Comparison of ENCODE assay signal across 18 cellular contexts in the genomic region with DNA sequence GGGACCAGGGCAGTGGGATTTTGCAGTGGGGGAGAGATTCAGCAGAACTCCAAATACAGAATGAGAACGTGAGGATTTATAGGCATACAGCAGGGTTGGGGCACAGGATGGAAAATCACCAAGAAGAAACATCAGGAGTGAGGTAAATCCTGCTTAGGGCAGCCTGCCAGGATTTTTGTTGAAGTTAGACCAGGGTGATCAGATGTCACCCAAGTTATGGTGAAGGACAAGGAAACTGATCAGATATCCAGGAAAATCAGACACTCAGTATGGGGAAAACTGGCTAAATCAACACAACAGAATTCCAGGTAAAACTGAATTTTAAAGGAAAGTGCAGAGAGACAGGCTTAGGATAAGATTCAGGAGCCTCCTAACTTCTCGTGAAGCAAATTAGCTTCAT.
DNase-seq lines count a peak whose midpoint lies in the region; ATAC-seq and TF ChIP-seq lines count a peak whose summit lies in the region.
"Had no signal": no experiment of that assay in that cellular context is flagged by ENCODE, and none has a peak within 500 bp of the region (broad histone marks: within the 10 kb centered on the region; RNA-seq: fewer than 3 reads in every experiment).

No MANE protein-coding gene starts in this region.

- H3K27me3 ChIP-seq in DND-41 (ENCODE audit: insufficient read depth, low read length, poor library complexity) (no peaks in the 10 kb centered on the region), mesendoderm (ENCODE audit: insufficient read depth, low read length, poor library complexity) (no peaks in the 10 kb centered on the region)
- H3K27me3 ChIP-seq: BLaER1 had no signal

- no peak overlapping the region for H2AK5ac ChIP-seq in mesendoderm (ENCODE audit: low read length)

- no peaks in the 10 kb centered on the region for H3K9me3 Mint-ChIP-seq in stimulated activated naive CD8-positive, alpha-beta T cell treated with anti-CD3 and anti-CD28 coated beads, Interleukin-15, Interleukin-2, amounts not matched to agents 100 ng/mL and 50 ng/mL, for 24 hours
- H3K9me3 Mint-ChIP-seq in stimulated activated naive CD8-positive, alpha-beta T cell treated with anti-CD3 and anti-CD28 coated beads, Interleukin-15, amount 100 ng/mL, for 72 hours = no peaks in the 10 kb centered on the region
- H3K9me3 Mint-ChIP-seq: CD4-positive, alpha-beta T cell; CD8-positive, alpha-beta memory T cell had no signal

- peaks cover 7% of the 10 kb centered on the region for H3K4me1 Mint-ChIP-seq in stimulated activated naive CD8-positive, alpha-beta T cell treated with anti-CD3 and anti-CD28 coated beads, Interleukin-15, Interleukin-2, amounts not matched to agents 100 ng/mL and 50 ng/mL, for 24 hours (ENCODE audit: low read depth)
- peaks cover 18% of the 10 kb centered on the region for H3K4me1 Mint-ChIP-seq in stimulated activated naive CD8-positive, alpha-beta T cell treated with anti-CD3 and anti-CD28 coated beads, Interleukin-15, amount 100 ng/mL, for 72 hours
- H3K4me1 Mint-ChIP-seq in T-helper 17 cell = peaks cover 11% of the 10 kb centered on the region
- H3K4me1 Mint-ChIP-seq: B cell had no signal

- H2BK5ac ChIP-seq in mesendoderm (ENCODE audit: low read length) = no peak overlapping the region

- H4K20me1 ChIP-seq in DND-41 (ENCODE audit: insufficient read depth, low read length) = no peaks in the 10 kb centered on the region
- H4K20me1 ChIP-seq: BLaER1 had no signal

- DNase-seq in stimulated activated naive CD8-positive, alpha-beta T cell treated with anti-CD3 and anti-CD28 coated beads, Interleukin-15, amount 100 ng/mL, for 72 hours = no peak
- no peak for DNase-seq in DND-41
- DNase-seq in T-helper 17 cell = no peak
- DNase-seq in mesendoderm = no peak
- DNase-seq in A172 (ENCODE audit: low spot score) = no peak
- DNase-seq: Calu3; CD4-positive, alpha-beta T cell; CD8-positive, alpha-beta memory T cell; DMS53; DMS79 treated with DMSO at 0.1 percent for 48 hours; GOT3; HFFc6 had no signal

- H3K27me3 Mint-ChIP-seq in stimulated activated naive CD8-positive, alpha-beta T cell treated with anti-CD3 and anti-CD28 coated beads, Interleukin-15, Interleukin-2, amounts not matched to agents 100 ng/mL and 50 ng/mL, for 24 hours = peaks cover 16% of the 10 kb centered on the region
- peaks cover 24% of the 10 kb centered on the region for H3K27me3 Mint-ChIP-seq in stimulated activated naive CD8-positive, alpha-beta T cell treated with anti-CD3 and anti-CD28 coated beads, Interleukin-15, amount 100 ng/mL, for 72 hours
- H3K27me3 Mint-ChIP-seq in T-helper 17 cell = peaks cover 68% of the 10 kb centered on the region

- H3K9me3 ChIP-seq in DND-41 (ENCODE audit: insufficient read depth, low read length, severe bottlenecking) (no peaks in the 10 kb centered on the region), T-helper 17 cell (ENCODE audit: control insufficient read depth, low read length, poor library complexity, severe bottlenecking) (no peaks in the 10 kb centered on the region)
- H3K9me3 ChIP-seq: BLaER1, HAP-1 had no signal

- no peak overlapping the region for H3K4me3 ChIP-seq in DND-41 (ENCODE audit: low read depth in 1 of 2, low read length in 2 of 2)
- H3K4me3 ChIP-seq in mesendoderm (ENCODE audit: low read length) = no peak overlapping the region
- H3K4me3 ChIP-seq: BLaER1, HAP-1 had no signal

- H4K8ac ChIP-seq in mesendoderm (ENCODE audit: low read depth, low read length) = no peak overlapping the region

- ATAC-seq in stimulated activated naive CD8-positive, alpha-beta T cell treated with anti-CD3 and anti-CD28 coated beads, Interleukin-15, amount 100 ng/mL, for 72 hours = no peak
- ATAC-seq in DND-41 (ENCODE audit: insufficient read depth, low read depth) = no peak
- ATAC-seq in T-helper 17 cell = no peak
- ATAC-seq in HG03460 (IDR thresholded peaks at IDR 0.05; ENCODE audit: unreplicated experiment) = no peak

- H3K79me1 ChIP-seq in mesendoderm (ENCODE audit: low read length) = no peaks in the 10 kb centered on the region

- peaks cover 50% of the 10 kb centered on the region for H3K36me3 ChIP-seq in DND-41 (ENCODE audit: insufficient read depth, low read length)
- no peaks in the 10 kb centered on the region for H3K36me3 ChIP-seq in mesendoderm (ENCODE audit: control insufficient read depth, insufficient read depth, low read length)
- H3K36me3 ChIP-seq: BLaER1, HAP-1 had no signal

- no peak overlapping the region for H2AFZ ChIP-seq in DND-41 (ENCODE audit: low read depth, low read length)

- no peak overlapping the region for H3K4ac ChIP-seq in mesendoderm (ENCODE audit: low read depth, low read length)

- H3K27ac Mint-ChIP-seq in stimulated activated naive CD8-positive, alpha-beta T cell treated with anti-CD3 and anti-CD28 coated beads, Interleukin-15, Interleukin-2, amounts not matched to agents 100 ng/mL and 50 ng/mL, for 24 hours = peak overlapping the region; percentile 7
- no peak overlapping the region for H3K27ac Mint-ChIP-seq in stimulated activated naive CD8-positive, alpha-beta T cell treated with anti-CD3 and anti-CD28 coated beads, Interleukin-15, amount 100 ng/mL, for 72 hours
- no peak overlapping the region for H3K27ac Mint-ChIP-seq in T-helper 17 cell
- H3K27ac Mint-ChIP-seq: B cell; CD4-positive, alpha-beta T cell; HFFc6 had no signal

- no CpG with 5 or more reads among the region's 2 CpGs for WGBS in mesendoderm (ENCODE audit: extremely low coverage, insufficient coverage, low lambda C conversion rate)

- H3K4me1 ChIP-seq in DND-41 (ENCODE audit: insufficient read depth, low read length) = peaks cover 51% of the 10 kb centered on the region
- no peaks in the 10 kb centered on the region for H3K4me1 ChIP-seq in mesendoderm (ENCODE audit: control insufficient read depth, low read depth, low read length)
- H3K4me1 ChIP-seq: HAP-1 had no signal

- TF ChIP-seq CTCF in DND-41 (IDR thresholded peaks at IDR 0.05; ENCODE audit: borderline replicate concordance, extremely low read depth, low read length, poor library complexity, severe bottlenecking) = no peak

- H3K9ac ChIP-seq in DND-41 (ENCODE audit: low read depth, low read length) (peak overlapping the region; percentile 48; the same call in 1 of the 2 replicates), mesendoderm (ENCODE audit: low read length) (no peak overlapping the region)
- H3K9ac ChIP-seq: BLaER1 had no signal

- H4K5ac ChIP-seq in mesendoderm (ENCODE audit: low read length) = no peak overlapping the region

- H2BK15ac ChIP-seq in mesendoderm (replicated peaks; ENCODE audit: low read depth) = no peak overlapping the region

- H3K18ac ChIP-seq in mesendoderm (ENCODE audit: low read length) = no peak overlapping the region

- H3K56ac ChIP-seq in mesendoderm (ENCODE audit: low read length) = no peak overlapping the region

- no peaks in the 10 kb centered on the region for H3K36me3 Mint-ChIP-seq in stimulated activated naive CD8-positive, alpha-beta T cell treated with anti-CD3 and anti-CD28 coated beads, Interleukin-15, Interleukin-2, amounts not matched to agents 100 ng/mL and 50 ng/mL, for 24 hours (ENCODE audit: low read depth)
- H3K36me3 Mint-ChIP-seq in T-helper 17 cell (ENCODE audit: low read depth) = no peaks in the 10 kb centered on the region
- H3K36me3 Mint-ChIP-seq: CD8-positive, alpha-beta memory T cell had no signal

- H3K79me2 ChIP-seq in DND-41 (ENCODE audit: insufficient read depth, low read length) = peaks cover 16% of the 10 kb centered on the region
- H3K79me2 ChIP-seq in mesendoderm (ENCODE audit: control insufficient read depth, insufficient read depth, low read length) = no peaks in the 10 kb centered on the region

- no peak overlapping the region for H3K23ac ChIP-seq in mesendoderm (ENCODE audit: low read length)

- H2BK120ac ChIP-seq in mesendoderm (ENCODE audit: low read depth, low read length) = no peak overlapping the region

- H3K4me2 ChIP-seq in DND-41 (ENCODE audit: insufficient read depth, low read length) (no peak overlapping the region), mesendoderm (ENCODE audit: low read length) (no peak overlapping the region)
- H3K4me2 ChIP-seq: BLaER1 had no signal

- peak overlapping the region; percentile 83 for H3K27ac ChIP-seq in DND-41 (ENCODE audit: low read length)
- no peak overlapping the region for H3K27ac ChIP-seq in mesendoderm (ENCODE audit: low read depth, low read length)
- H3K27ac ChIP-seq: BLaER1, C4-2B had no signal

- no peak overlapping the region for H3K4me3 Mint-ChIP-seq in stimulated activated naive CD8-positive, alpha-beta T cell treated with anti-CD3 and anti-CD28 coated beads, Interleukin-15, Interleukin-2, amounts not matched to agents 100 ng/mL and 50 ng/mL, for 24 hours
- H3K4me3 Mint-ChIP-seq in stimulated activated naive CD8-positive, alpha-beta T cell treated with anti-CD3 and anti-CD28 coated beads, Interleukin-15, amount 100 ng/mL, for 72 hours = no peak overlapping the region
- H3K4me3 Mint-ChIP-seq in T-helper 17 cell = peak overlapping the region; percentile 45
- H3K4me3 Mint-ChIP-seq: B cell; CD4-positive, alpha-beta T cell; CD8-positive, alpha-beta memory T cell; HFFc6 had no signal
